In genomic region chr1:42743302-42744029, GRCh38 we compare ENCODE assay signal across 24 cellular contexts. TPM values are rescaled to one million over a fixed set of nuclear protein-coding genes. Genes with fewer than 3 reads are reported as not detected.
DNase-seq lines count a peak whose midpoint lies in the region; ATAC-seq and TF ChIP-seq lines count a peak whose summit lies in the region.
"Had no signal": no experiment of that assay in that cellular context is flagged by ENCODE, and none has a peak within 500 bp of the region (broad histone marks: within the 10 kb centered on the region; RNA-seq: fewer than 3 reads in every experiment).

No MANE protein-coding gene starts in this region.

- H3K4me3 Mint-ChIP-seq in T-cell, result no peak overlapping the region
- H3K4me3 Mint-ChIP-seq: stimulated activated naive B cell treated with anti-CD40 and anti-IgM and Interleukin-4, amounts not matched to agents 10 μg/mL and 1 μg/mL and 100 μg/mL, for 72 hours had no signal

- whole genome bisulfite sequencing in hepatocyte (ENCODE audit: low lambda C conversion rate, missing lambda C conversion rate), result 72% methylated on average over 21 of the region's 21 CpGs

- intact Hi-C loops in sciatic nerve (cut with DNase I), result loop anchor here (10.0 kb wide), 2 partner anchors 79 to 159 kb away; no protein-coding TSS in a partner anchor

- no peak for TF ChIP-seq CTCF in RWPE2 (IDR thresholded peaks at IDR 0.05; ENCODE audit: poor library complexity, severe bottlenecking)
- no peak for TF ChIP-seq CTCF in hepatocyte (IDR thresholded peaks at IDR 0.05; ENCODE audit: poor library complexity)

- CTCF ChIA-PET in T-cell (lab: Charles Lee), result no interaction called here

- no peaks in the 10 kb centered on the region for H3K9me3 Mint-ChIP-seq in T-cell
- H3K9me3 Mint-ChIP-seq: naive B cell; stimulated activated naive B cell treated with anti-CD40 and anti-IgM and Interleukin-4, amounts not matched to agents 10 μg/mL and 1 μg/mL and 100 μg/mL, for 72 hours had no signal

- peak; percentile 33 for DNase-seq in M059J (ENCODE audit: low read depth)
- DNase-seq in RWPE2 (ENCODE audit: low spot score), result no peak
- DNase-seq in hepatocyte (ENCODE audit: low spot score), result no peak
- peak; percentile 27 for DNase-seq in sciatic nerve (ENCODE audit: low spot score)
- no peak for DNase-seq in nucleus accumbens (lab: John Stamatoyannopoulos, UW)
- no peak for DNase-seq in T-cell
- DNase-seq: activated CD4-positive, alpha-beta T cell treated with anti-CD3 and anti-CD28 coated beads for 4 hours; activated naive CD4-positive, alpha-beta T cell; cortex of kidney; lower lobe of right lung; naive B cell; NCI-H1436; NCI-H510A; stimulated activated naive B cell treated with anti-CD40 and anti-IgM and Interleukin-4, amounts not matched to agents 10 μg/mL and 1 μg/mL and 100 μg/mL, for 72 hours had no signal

- H3K4me1 Mint-ChIP-seq in T-cell, result no peaks in the 10 kb centered on the region
- H3K4me1 Mint-ChIP-seq: naive B cell; stimulated activated naive B cell treated with anti-CD40 and anti-IgM and Interleukin-4, amounts not matched to agents 10 μg/mL and 1 μg/mL and 100 μg/mL, for 72 hours had no signal

- peaks cover 8% of the 10 kb centered on the region for H3K36me3 Mint-ChIP-seq in T-cell
- H3K36me3 Mint-ChIP-seq: naive B cell had no signal

- peaks cover 12% of the 10 kb centered on the region for H3K4me1 ChIP-seq in RWPE2 (ENCODE audit: insufficient read depth, poor library complexity, severe bottlenecking)
- H3K4me1 ChIP-seq in hepatocyte (ENCODE audit: insufficient read depth), result peaks cover 20% of the 10 kb centered on the region
- H3K4me1 ChIP-seq: gastroesophageal sphincter, HAP-1, lower lobe of right lung, SJSA1 had no signal

- no peaks in the 10 kb centered on the region for H3K27me3 Mint-ChIP-seq in T-cell
- H3K27me3 Mint-ChIP-seq: naive B cell; stimulated activated naive B cell treated with anti-CD40 and anti-IgM and Interleukin-4, amounts not matched to agents 10 μg/mL and 1 μg/mL and 100 μg/mL, for 72 hours had no signal

- no peaks in the 10 kb centered on the region for H3K79me2 ChIP-seq in hepatocyte

- H3K27me3 ChIP-seq in RWPE2 (ENCODE audit: insufficient read depth, poor library complexity, severe bottlenecking) (no peaks in the 10 kb centered on the region), hepatocyte (no peaks in the 10 kb centered on the region)
- H3K27me3 ChIP-seq: gastroesophageal sphincter, SJSA1, tibial nerve had no signal

- ATAC-seq in RWPE2 (ENCODE audit: low read depth), result peak; percentile 85
- ATAC-seq in sciatic nerve, result no peak
- ATAC-seq in HG02970 (IDR thresholded peaks at IDR 0.05; ENCODE audit: low FRiP score, unreplicated experiment), result no peak
- ATAC-seq in T-cell (replicated peaks in 1 of 4), result no peak
- ATAC-seq: gastroesophageal sphincter; lower lobe of right lung; stimulated activated naive B cell treated with anti-CD40 and anti-IgM and Interleukin-4, amounts not matched to agents 10 μg/mL and 1 μg/mL and 100 μg/mL, for 72 hours had no signal

- H3K27ac Mint-ChIP-seq in T-cell, result no peak overlapping the region
- H3K27ac Mint-ChIP-seq: stimulated activated naive B cell treated with anti-CD40 and anti-IgM and Interleukin-4, amounts not matched to agents 10 μg/mL and 1 μg/mL and 100 μg/mL, for 72 hours had no signal

- no peak overlapping the region for H2AFZ ChIP-seq in hepatocyte

- H3K4me3 ChIP-seq in RWPE2 (ENCODE audit: severe bottlenecking), result no peak overlapping the region
- no peak overlapping the region for H3K4me3 ChIP-seq in hepatocyte
- H3K4me3 ChIP-seq: gastroesophageal sphincter, HAP-1, lower lobe of right lung, SJSA1, tibial nerve had no signal

- H3K9me3 ChIP-seq in RWPE2 (ENCODE audit: severe bottlenecking) (no peaks in the 10 kb centered on the region), hepatocyte (ENCODE audit: low read depth) (no peaks in the 10 kb centered on the region)
- H3K9me3 ChIP-seq: gastroesophageal sphincter, HAP-1, lower lobe of right lung, SJSA1, tibial nerve had no signal

- H3K36me3 ChIP-seq in RWPE2 (ENCODE audit: low read depth) (no peaks in the 10 kb centered on the region), hepatocyte (replicated peaks; ENCODE audit: insufficient read depth, low read depth) (no peaks in the 10 kb centered on the region)

- H3K9me2 ChIP-seq in hepatocyte (replicated peaks; ENCODE audit: insufficient read depth), result no peaks in the 10 kb centered on the region

- H3K27ac ChIP-seq in RWPE2 (ENCODE audit: poor library complexity, severe bottlenecking), result peak overlapping the region; percentile 55
- peak overlapping the region; percentile 40 for H3K27ac ChIP-seq in hepatocyte
- H3K27ac ChIP-seq: gastroesophageal sphincter, lower lobe of right lung, SJSA1 had no signal

- POLR2A ChIA-PET in T-cell (lab: Charles Lee), result no interaction called here

- no peaks in the 10 kb centered on the region for H4K20me1 ChIP-seq in hepatocyte (ENCODE audit: insufficient read depth, poor library complexity, severe bottlenecking)

- no peak overlapping the region for H3K4me2 ChIP-seq in hepatocyte

RNA-seq across cellular contexts. Expression of gene CLDN19, which starts 3.4 kb away (rescaled TPM):
- total RNA-seq in M059J (2014; rRNA removed; shearing (Covaris generic)), result not detected in 2 replicates
- 2.5 and 6.9 TPM in 2 replicates for total RNA-seq in hepatocyte
- 3.8 and 4.5 TPM in 2 replicates for polyA plus RNA-seq in hepatocyte
- total RNA-seq in sciatic nerve, result 243 TPM
- total RNA-seq in T-cell, result under 1 TPM in 1 of 5 donors, not detected in 4; 0.18 TPM
- total RNA-seq: endothelial cell of umbilical vein, HT-29, LHCN-M2, lower lobe of right lung, pulmonary artery endothelial cell, SJSA1 had no signal
- polyA plus RNA-seq: BJ, endothelial cell of umbilical vein had no signal

RNA-seq across cellular contexts. Expression of gene P3H1, which starts 23.4 kb away (rescaled TPM):
- total RNA-seq in M059J (2014; rRNA removed; shearing (Covaris generic)), result 176 and 247 TPM in 2 replicates
- 94.6 and 102 TPM in 2 replicates for total RNA-seq in hepatocyte
- 192 and 201 TPM in 2 replicates for polyA plus RNA-seq in hepatocyte
- 45.6 TPM for total RNA-seq in sciatic nerve
- total RNA-seq in T-cell, result 10 to 100 TPM; 23.5 to 62.9 (median 58.3) TPM

RNA-seq across cellular contexts. Expression of gene C1orf50, which starts 23.6 kb away (rescaled TPM):
- total RNA-seq in M059J (2014; rRNA removed; shearing (Covaris generic)), result 8.5 and 9.6 TPM in 2 replicates
- total RNA-seq in hepatocyte (5.7 and 12.6 TPM in 2 replicates), sciatic nerve (10.8 TPM), T-cell (10 to 100 TPM; 12.4 to 15.3 (median 13.9) TPM)
- 11.9 and 15.2 TPM in 2 replicates for polyA plus RNA-seq in hepatocyte

RNA-seq across cellular contexts. Expression of gene TMEM269, which starts 41.3 kb away (rescaled TPM):
- total RNA-seq in M059J (2014; rRNA removed; shearing (Covaris generic)), result 0.02 TPM in 1 of 2 replicates, not detected in the other
- 0.32 and 0.40 TPM in 2 replicates for total RNA-seq in hepatocyte
- 0.12 TPM in 1 of 2 replicates, not detected in the other for polyA plus RNA-seq in hepatocyte
- total RNA-seq in sciatic nerve, result 0.31 TPM
- total RNA-seq in T-cell, result 1 to 10 TPM in 2 of 5 donors, under 1 TPM in 3; 0.20 to 1.7 (median 0.88) TPM
- total RNA-seq: endothelial cell of umbilical vein, LHCN-M2, lower lobe of right lung, pulmonary artery endothelial cell, SJSA1 had no signal
- polyA plus RNA-seq: BJ had no signal

Comparison
In these comparisons a context has a peak if more than half of its experiments do, and no peak if none do; other contexts are left out.
1. DNase-seq: peak in M059J (single experiment) and sciatic nerve (single experiment); none in RWPE2 (single experiment), hepatocyte (single experiment), nucleus accumbens (0 of 56) and T-cell (0 of 34).
2. RNA of gene CLDN19, which starts 3.4 kb away (total RNA-seq): 243 TPM in sciatic nerve (single experiment); 2.5 to 6.9 TPM in hepatocyte, not detected in M059J and 0.18 TPM in T-cell; every median in the first group is over 10 times any median in the second.